Comparison of ENCODE assay signal across 9 cellular contexts in genomic region chr3:132210476-132211346, GRCh38.
A peak's percentile ranks its signal among the peaks of the same experiment; 100 is the strongest.
DNase-seq lines count a peak whose midpoint lies in the region; ATAC-seq and TF ChIP-seq lines count a peak whose summit lies in the region.
"Had no signal": no experiment of that assay in that cellular context is flagged by ENCODE, and none has a peak within 500 bp of the region (broad histone marks: within the 10 kb centered on the region; RNA-seq: fewer than 3 reads in every experiment).

No MANE protein-coding gene starts in this region.

- H3K4me2 ChIP-seq in MM.1S (ENCODE audit: low read depth, low read length) (no peak overlapping the region), neuronal stem cell (ENCODE audit: insufficient read depth, low read length, poor library complexity, severe bottlenecking) (no peak overlapping the region)

- H4K91ac ChIP-seq in neuronal stem cell (ENCODE audit: low read depth, low read length, poor library complexity), result no peak overlapping the region

- H3K9ac ChIP-seq in MM.1S (ENCODE audit: low read length), result no peak overlapping the region
- H3K9ac ChIP-seq in neuronal stem cell (ENCODE audit: low read depth, low read length, poor library complexity), result no peak overlapping the region

- H3K14ac ChIP-seq in neuronal stem cell (ENCODE audit: low read length), result no peak overlapping the region

- no peak overlapping the region for H3K4me3 ChIP-seq in MM.1S (ENCODE audit: low read length)
- H3K4me3 ChIP-seq in astrocyte of the spinal cord (ENCODE audit: low read depth, low read length), result no peak overlapping the region
- no peak overlapping the region for H3K4me3 ChIP-seq in neuronal stem cell (ENCODE audit: low read length in 2 of 2)
- H3K4me3 ChIP-seq: skin epidermis had no signal

- H3K9me3 ChIP-seq in MM.1S (replicated peaks; ENCODE audit: insufficient read depth, low read length) (no peaks in the 10 kb centered on the region), neuronal stem cell (replicated peaks in 1 of 2; ENCODE audit: control insufficient read depth in 2 of 2, insufficient read depth in 1 of 2, low read depth in 1 of 2, low read length in 2 of 2) (no peaks in the 10 kb centered on the region)

- H3K36me3 ChIP-seq in MM.1S (replicated peaks; ENCODE audit: insufficient read depth, low read length), result no peaks in the 10 kb centered on the region
- H3K36me3 ChIP-seq in neuronal stem cell (replicated peaks in 1 of 2; ENCODE audit: control insufficient read depth in 2 of 2, insufficient read depth in 2 of 2, low read length in 2 of 2), result no peaks in the 10 kb centered on the region

- H2BK15ac ChIP-seq in neuronal stem cell (ENCODE audit: low read length), result no peak overlapping the region

- in situ Hi-C loops in astrocyte of the spinal cord (cut with HindIII; ENCODE audit: low sequenced_read_pairs), result no loop called here

- TF ChIP-seq CTCF in MM.1S (IDR thresholded peaks at IDR 0.05; ENCODE audit: low read length), result peak; percentile 81
- peak; percentile 62 for TF ChIP-seq CTCF in astrocyte of the spinal cord (IDR thresholded peaks at IDR 0.05; ENCODE audit: low read depth, low read length)

- no peak overlapping the region for H2AK5ac ChIP-seq in neuronal stem cell (ENCODE audit: low read depth, low read length)

- no peaks in the 10 kb centered on the region for H3K79me2 ChIP-seq in MM.1S (ENCODE audit: low read length)

- ATAC-seq in GM19395 (IDR thresholded peaks at IDR 0.05; ENCODE audit: unreplicated experiment) (no peak), GM18517 (IDR thresholded peaks at IDR 0.05; ENCODE audit: unreplicated experiment) (no peak)

- H3K27ac ChIP-seq in MM.1S (ENCODE audit: low read length) (no peak overlapping the region), neuronal stem cell (replicated peaks; ENCODE audit: low read length) (no peak overlapping the region)

- H2BK12ac ChIP-seq in neuronal stem cell (ENCODE audit: low read length), result no peak overlapping the region

- DNase-seq in NCI-H82 (lab: John Stamatoyannopoulos, UW) (peak; percentile 69), NCI-H82 treated with DMSO at 0.1 percent for 48 hours (lab: John Stamatoyannopoulos, UW; ENCODE audit: unreplicated experiment) (no peak), MM.1S (peak; percentile 50), astrocyte of the spinal cord (ENCODE audit: low read depth, low spot score) (no peak), neuronal stem cell (ENCODE audit: low spot score) (peak; percentile 12), SKM-1 (lab: John Stamatoyannopoulos, UW; ENCODE audit: unreplicated experiment) (no peak)

- H2BK5ac ChIP-seq in neuronal stem cell (ENCODE audit: low read length), result no peak overlapping the region

- H3K4me1 ChIP-seq in MM.1S (ENCODE audit: low read length) (no peaks in the 10 kb centered on the region), neuronal stem cell (ENCODE audit: control insufficient read depth in 2 of 2, insufficient read depth in 1 of 2, low read depth in 1 of 2, low read length in 2 of 2) (no peaks in the 10 kb centered on the region)

- H2AFZ ChIP-seq in MM.1S (ENCODE audit: low read length) (no peak overlapping the region), neuronal stem cell (ENCODE audit: low read length) (no peak overlapping the region)

- no peaks in the 10 kb centered on the region for H3F3A ChIP-seq in MM.1S (ENCODE audit: insufficient read depth, low read length)

- H4K8ac ChIP-seq in neuronal stem cell (ENCODE audit: low read depth, low read length), result no peak overlapping the region

- no peaks in the 10 kb centered on the region for H3K9me2 ChIP-seq in MM.1S (replicated peaks; ENCODE audit: insufficient read depth, low read length)

- no peak overlapping the region for H2BK120ac ChIP-seq in neuronal stem cell (ENCODE audit: low read depth, low read length)

- no CpG with 5 or more reads among the region's 9 CpGs for WGBS in neuronal stem cell (ENCODE audit: extremely low coverage in 2 of 2, insufficient read length in 2 of 2, insufficient replicate concordance in 1 of 2), 2 donors

- H3K79me1 ChIP-seq in neuronal stem cell (ENCODE audit: low read depth, low read length), result no peaks in the 10 kb centered on the region

- H3K18ac ChIP-seq in neuronal stem cell (ENCODE audit: low read length), result no peak overlapping the region

- H3K23ac ChIP-seq in neuronal stem cell (ENCODE audit: low read depth, low read length, poor library complexity), result no peak overlapping the region

- H4K20me1 ChIP-seq in MM.1S (ENCODE audit: insufficient read depth, low read length), result no peaks in the 10 kb centered on the region

- no peak overlapping the region for H3K4ac ChIP-seq in neuronal stem cell (ENCODE audit: low read length)

- H3K27me3 ChIP-seq in MM.1S (replicated peaks; ENCODE audit: insufficient read depth, low read length), result no peaks in the 10 kb centered on the region
- no peaks in the 10 kb centered on the region for H3K27me3 ChIP-seq in neuronal stem cell (ENCODE audit: control insufficient read depth in 3 of 3, insufficient read depth in 3 of 3, low read depth in 1 of 3, low read length in 3 of 3)

Comparison
In these comparisons a context has a peak if more than half of its experiments do, and no peak if none do; other contexts are left out.
1. DNase-seq: peak in NCI-H82 (single experiment), MM.1S (single experiment) and neuronal stem cell (single experiment); none in NCI-H82 treated with DMSO at 0.1 percent for 48 hours (single experiment), astrocyte of the spinal cord (single experiment) and SKM-1 (single experiment).